Comparison of ENCODE assay signal across 11 cellular contexts in the genomic region with DNA sequence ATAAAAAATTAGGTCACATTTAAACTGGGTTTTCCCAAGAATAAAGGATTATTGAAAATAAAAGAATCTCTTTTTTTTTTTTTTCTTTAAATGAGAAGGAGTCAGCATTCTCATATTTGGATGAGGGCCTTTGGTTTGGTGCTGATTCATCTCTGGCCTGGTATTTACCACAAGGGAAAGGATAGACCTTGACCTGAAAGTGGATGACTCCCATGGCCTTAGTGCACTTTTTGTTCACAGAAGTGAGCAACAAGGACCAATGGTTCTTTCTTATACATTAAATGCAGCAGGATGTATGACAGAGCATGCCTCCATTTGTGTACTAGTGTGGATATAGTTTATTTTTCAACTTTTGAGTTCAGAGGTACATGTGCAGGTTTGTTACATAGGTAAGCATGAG. TPM values are rescaled to one million over a fixed set of nuclear protein-coding genes. Genes with fewer than 3 reads are reported as not detected.
A peak's percentile ranks its signal among the peaks of the same experiment; 100 is the strongest.
DNase-seq lines count a peak whose midpoint lies in the region; ATAC-seq and TF ChIP-seq lines count a peak whose summit lies in the region.
"Had no signal": no experiment of that assay in that cellular context is flagged by ENCODE, and none has a peak within 500 bp of the region (broad histone marks: within the 10 kb centered on the region; RNA-seq: fewer than 3 reads in every experiment).

No MANE protein-coding gene starts in this region.

- DNase-seq in BJ (ENCODE audit: low read depth) (peak; percentile 4), mesothelial cell of epicardium (ENCODE audit: low spot score in 2 of 2, unreplicated experiment in 2 of 2) (no peak), SK-N-SH (no peak), heart left ventricle (no peak), globus pallidus (ENCODE audit: low spot score) (no peak)
- DNase-seq in activated T-helper 2 cell treated with anti-CD3 and anti-CD28 coated beads, Interferon-gamma antibody, Interleukin-2, Interleukin-4, amounts not matched to agents 10 μg/mL and 5 μg/mL and 100 μg/mL, durations not matched to agents 14 hours and 24 hours and 36 hours (ENCODE audit: low spot score), result no peak
- DNase-seq: heart right ventricle, NCI-H2081 treated with DMSO at 0.1 percent for 48 hours had no signal

- no peaks in the 10 kb centered on the region; the same call in 1 of the 2 replicates for H4K20me1 ChIP-seq in SK-N-SH (ENCODE audit: insufficient read depth)

- H3K4me1 Mint-ChIP-seq in activated T-helper 2 cell treated with anti-CD3 and anti-CD28 coated beads, Interferon-gamma antibody, Interleukin-2, Interleukin-4, amounts not matched to agents 10 μg/mL and 5 μg/mL and 100 μg/mL, durations not matched to agents 14 hours and 24 hours and 36 hours (ENCODE audit: low read depth), result peaks cover 46% of the 10 kb centered on the region
- peaks cover 12% of the 10 kb centered on the region for H3K4me1 Mint-ChIP-seq in mesothelial cell of epicardium

- POLR2A ChIA-PET in BJ (lab: Charles Lee), result no interaction called here
- POLR2A ChIA-PET in SK-N-SH (lab: Yijun Ruan, JAX), result no interaction called here

- H3K9me3 ChIP-seq in SK-N-SH (no peaks in the 10 kb centered on the region), heart left ventricle (no peaks in the 10 kb centered on the region)

- intact Hi-C loops in activated T-helper 2 cell treated with anti-CD3 and anti-CD28 coated beads, Interferon-gamma antibody, Interleukin-2, Interleukin-4, amounts not matched to agents 10 μg/mL and 5 μg/mL and 100 μg/mL, durations not matched to agents 14 hours and 24 hours and 36 hours (cut with micrococcal nuclease), result no loop called here
- intact Hi-C loops in heart left ventricle (cut with DNase I), result no loop called here

- no peak for TF ChIP-seq CTCF in BJ (IDR thresholded peaks at IDR 0.05; ENCODE audit: insufficient read depth, low read depth, low read length)
- no peak for TF ChIP-seq CTCF in mesothelial cell of epicardium (IDR thresholded peaks at IDR 0.05; ENCODE audit: unreplicated experiment)
- no peak for TF ChIP-seq CTCF in SK-N-SH (IDR thresholded peaks at IDR 0.05)
- no peak for TF ChIP-seq CTCF in heart left ventricle (IDR thresholded peaks at IDR 0.05)

- peaks cover 56% of the 10 kb centered on the region for H3K36me3 Mint-ChIP-seq in activated T-helper 2 cell treated with anti-CD3 and anti-CD28 coated beads, Interferon-gamma antibody, Interleukin-2, Interleukin-4, amounts not matched to agents 10 μg/mL and 5 μg/mL and 100 μg/mL, durations not matched to agents 14 hours and 24 hours and 36 hours (ENCODE audit: low read depth)
- H3K36me3 Mint-ChIP-seq in mesothelial cell of epicardium, result peaks cover 25% of the 10 kb centered on the region

- H3K4me3 ChIP-seq in BJ (ENCODE audit: low read depth, low read length) (no peak overlapping the region), SK-N-SH (ENCODE audit: low read depth in 2 of 2, low read length in 1 of 2) (no peak overlapping the region), heart left ventricle (no peak overlapping the region)
- H3K4me3 ChIP-seq: heart right ventricle, skin epidermis had no signal

- no peak overlapping the region for H3K4me2 ChIP-seq in SK-N-SH

- no peaks in the 10 kb centered on the region for H3K9me3 Mint-ChIP-seq in activated T-helper 2 cell treated with anti-CD3 and anti-CD28 coated beads, Interferon-gamma antibody, Interleukin-2, Interleukin-4, amounts not matched to agents 10 μg/mL and 5 μg/mL and 100 μg/mL, durations not matched to agents 14 hours and 24 hours and 36 hours
- peaks cover 3% of the 10 kb centered on the region for H3K9me3 Mint-ChIP-seq in mesothelial cell of epicardium

- no peak overlapping the region for H3K9ac ChIP-seq in SK-N-SH

- CTCF ChIA-PET in BJ (lab: Yijun Ruan, JAX) (interaction anchor here (0.8 kb wide), 1 partner anchor 17 kb away, joined by 3 read pairs; no protein-coding TSS in a partner anchor), SK-N-SH (lab: Yijun Ruan, JAX) (no interaction called here)

- H3K27me3 ChIP-seq in BJ (ENCODE audit: control insufficient read depth, insufficient read depth, low read length), result no peaks in the 10 kb centered on the region
- no peaks in the 10 kb centered on the region for H3K27me3 ChIP-seq in SK-N-SH (ENCODE audit: insufficient read depth)
- H3K27me3 ChIP-seq in heart left ventricle, result no peaks in the 10 kb centered on the region
- H3K27me3 ChIP-seq: heart right ventricle had no signal

- H3K36me3 ChIP-seq in BJ (ENCODE audit: control insufficient read depth, insufficient read depth, low read length), result no peaks in the 10 kb centered on the region
- peaks cover 35 to 49% of the 10 kb centered on the region in 2 experiments for H3K36me3 ChIP-seq in SK-N-SH (replicated peaks in 1 of 2; ENCODE audit: control insufficient read depth in 1 of 2, insufficient read depth in 2 of 2, low read length in 1 of 2)
- peaks cover 0 to 48% (median 21%) of the 10 kb centered on the region in 9 donors for H3K36me3 ChIP-seq in heart left ventricle

- peak; percentile 54 for ATAC-seq in GM19025 (IDR thresholded peaks at IDR 0.05; ENCODE audit: low read depth, unreplicated experiment)
- ATAC-seq in HG03025 (IDR thresholded peaks at IDR 0.05; ENCODE audit: low FRiP score, unreplicated experiment), result peak; percentile 48
- ATAC-seq in heart left ventricle, result no peak

- peaks cover 13% of the 10 kb centered on the region for H3F3A ChIP-seq in SK-N-SH (replicated peaks; ENCODE audit: insufficient read depth)

- no peak for TF ChIP-seq RAD21 in SK-N-SH (IDR thresholded peaks at IDR 0.05; ENCODE audit: low read length)

- no peak for TF ChIP-seq POLR2A in heart left ventricle (IDR thresholded peaks at IDR 0.05)

- H3K9me2 ChIP-seq in SK-N-SH, result no peaks in the 10 kb centered on the region

- no peak overlapping the region for H3K4me3 Mint-ChIP-seq in activated T-helper 2 cell treated with anti-CD3 and anti-CD28 coated beads, Interferon-gamma antibody, Interleukin-2, Interleukin-4, amounts not matched to agents 10 μg/mL and 5 μg/mL and 100 μg/mL, durations not matched to agents 14 hours and 24 hours and 36 hours (ENCODE audit: low read depth)
- H3K4me3 Mint-ChIP-seq in mesothelial cell of epicardium, result no peak overlapping the region

- H3K4me1 ChIP-seq in SK-N-SH (ENCODE audit: control insufficient read depth in 1 of 2, insufficient read depth in 2 of 2, low read depth in 1 of 2, low read length in 1 of 2) (peaks cover 0 to 1% of the 10 kb centered on the region in 2 experiments; a peak in 2 of 4 replicates), heart left ventricle (peaks cover 0 to 64% (median 21%) of the 10 kb centered on the region in 12 donors)

- peaks cover 67% of the 10 kb centered on the region for H3K79me2 ChIP-seq in SK-N-SH (ENCODE audit: insufficient read depth)

- no peak overlapping the region for H2AFZ ChIP-seq in SK-N-SH (ENCODE audit: low read depth)

- TF ChIP-seq EP300 in SK-N-SH (IDR thresholded peaks at IDR 0.05; ENCODE audit: borderline replicate concordance in 1 of 2, low read depth in 1 of 2, low read length in 1 of 2), result no peak

- peak overlapping the region; percentile 51 for H3K27ac Mint-ChIP-seq in activated T-helper 2 cell treated with anti-CD3 and anti-CD28 coated beads, Interferon-gamma antibody, Interleukin-2, Interleukin-4, amounts not matched to agents 10 μg/mL and 5 μg/mL and 100 μg/mL, durations not matched to agents 14 hours and 24 hours and 36 hours
- H3K27ac Mint-ChIP-seq in mesothelial cell of epicardium, result no peak overlapping the region

- no peak overlapping the region for H3K27ac ChIP-seq in SK-N-SH (ENCODE audit: low read depth in 2 of 2, low read length in 1 of 2)
- no peak overlapping the region for H3K27ac ChIP-seq in heart left ventricle
- H3K27ac ChIP-seq: heart right ventricle, skin epidermis had no signal

- no peaks in the 10 kb centered on the region for H3K27me3 Mint-ChIP-seq in activated T-helper 2 cell treated with anti-CD3 and anti-CD28 coated beads, Interferon-gamma antibody, Interleukin-2, Interleukin-4, amounts not matched to agents 10 μg/mL and 5 μg/mL and 100 μg/mL, durations not matched to agents 14 hours and 24 hours and 36 hours (ENCODE audit: low read depth)
- no peaks in the 10 kb centered on the region for H3K27me3 Mint-ChIP-seq in mesothelial cell of epicardium (ENCODE audit: low read depth)

TF ChIP-seq in SK-N-SH, 30 proteins besides CTCF, POLR2A, EP300 and RAD21:
- no peak for TF ChIP-seq TAF1 (IDR thresholded peaks at IDR 0.05; ENCODE audit: borderline replicate concordance, low read depth, low read length)
- no peak for TF ChIP-seq GATA2 (CRISPR knock-in tag; IDR thresholded peaks at IDR 0.05)

RNA-seq across cellular contexts. Expression of gene YTHDC2, which starts 6.9 kb away (rescaled TPM):
- polyA plus RNA-seq in BJ (2011; rRNA removed) (2.5 and 6.9 TPM in 2 replicates), SK-N-SH (2012; rRNA removed) (3.5 and 4.7 TPM in 2 replicates), heart left ventricle (1 to 10 TPM; 5.7 to 8.2 TPM)
- 7.3 and 8.7 TPM in 2 replicates for polyA minus RNA-seq in BJ (2011; rRNA and poly(A)+ RNA removed)
- total RNA-seq in activated T-helper 2 cell treated with anti-CD3 and anti-CD28 coated beads, Interferon-gamma antibody, Interleukin-2, Interleukin-4, amounts not matched to agents 10 μg/mL and 5 μg/mL and 100 μg/mL, durations not matched to agents 14 hours and 24 hours and 36 hours, result 23.1 and 23.9 TPM in 2 replicates
- total RNA-seq in mesothelial cell of epicardium (34.0 to 38.2 TPM (median 37.0 TPM) in 3 replicates), heart left ventricle (10 to 100 TPM in 6 of 9 donors, 1 to 10 TPM in 3; 9.4 to 19.8 (median 15.1) TPM)
- polyA plus RNA-seq in SK-N-SH (2012; cell fraction: cytosol; rRNA removed), result 3.8 and 4.5 TPM in 2 replicates
- 9.2 and 17.9 TPM in 2 replicates for polyA plus RNA-seq in SK-N-SH (2012; cell fraction: nucleus; rRNA removed)

RNA-seq across cellular contexts. Expression of gene MCC, which starts 32.2 kb away (rescaled TPM):
- polyA plus RNA-seq in BJ (2011; rRNA removed), result 2.3 TPM in 2 replicates
- 4.3 and 5.9 TPM in 2 replicates for polyA minus RNA-seq in BJ (2011; rRNA and poly(A)+ RNA removed)
- total RNA-seq in activated T-helper 2 cell treated with anti-CD3 and anti-CD28 coated beads, Interferon-gamma antibody, Interleukin-2, Interleukin-4, amounts not matched to agents 10 μg/mL and 5 μg/mL and 100 μg/mL, durations not matched to agents 14 hours and 24 hours and 36 hours, result 1.6 and 2.1 TPM in 2 replicates
- total RNA-seq in mesothelial cell of epicardium, result 32.4 to 33.9 TPM (median 33.2 TPM) in 3 replicates
- 2.6 and 3.6 TPM in 2 replicates for polyA plus RNA-seq in SK-N-SH (2012; rRNA removed)
- polyA plus RNA-seq in SK-N-SH (2012; cell fraction: cytosol; rRNA removed), result 3.0 and 3.3 TPM in 2 replicates
- polyA plus RNA-seq in SK-N-SH (2012; cell fraction: nucleus; rRNA removed), result 3.7 and 5.1 TPM in 2 replicates
- total RNA-seq in heart left ventricle, result 10 to 100 TPM; 14.9 to 33.8 (median 27.7) TPM
- 1 to 10 TPM; 6.1 to 8.0 TPM for polyA plus RNA-seq in heart left ventricle

Comparison
In these comparisons a context has a peak if more than half of its experiments do, and no peak if none do; other contexts are left out.
1. ATAC-seq: peak in GM19025 (single experiment) and HG03025 (single experiment); none in heart left ventricle (0 of 4).